In genomic region chr9:133878402-133878801, GRCh38 we compare ENCODE assay signal across 25 cellular contexts.
"Had no signal": no experiment of that assay in that cellular context is flagged by ENCODE, and none has a peak within 500 bp of the region (broad histone marks: within the 10 kb centered on the region; RNA-seq: fewer than 3 reads in every experiment).

No MANE protein-coding gene starts in this region.

- H3K4me3 ChIP-seq: coronary artery, esophagus squamous epithelium, gastrocnemius medialis, ovary, upper lobe of right lung had no signal

- H3K4me3 Mint-ChIP-seq: activated naive CD8-positive, alpha-beta T cell treated with anti-CD3 and anti-CD28 coated beads for 36 hours; activated T-cell treated with anti-CD3 and anti-CD28 coated beads, Interleukin-2, amount 50 U/mL, for 4 hours; memory B cell; naive thymus-derived CD4-positive, alpha-beta T cell; T-helper 2 cell treated with Interferon-gamma antibody and Interleukin-4, amounts not matched to agents 5 μg/mL and 100 μg/mL, for 36 hours had no signal

- H3K27me3 ChIP-seq: gastrocnemius medialis, neutrophil, ovary, upper lobe of right lung had no signal

- H3K27me3 Mint-ChIP-seq: activated naive CD8-positive, alpha-beta T cell treated with anti-CD3 and anti-CD28 coated beads for 36 hours; memory B cell; naive thymus-derived CD4-positive, alpha-beta T cell had no signal

- H3K9ac ChIP-seq: SK-N-SH had no signal

- H3K4me2 ChIP-seq: SK-N-SH had no signal

- DNase-seq: activated CD4-positive, alpha-beta T cell treated with anti-CD3 and anti-CD28 coated beads, Interleukin-2, amount 50 U/mL, for 4 hours; activated CD8-positive, alpha-beta memory T cell treated with anti-CD3 and anti-CD28 coated beads, Interleukin-2, amount 50 U/mL, for 48 hours; activated naive CD4-positive, alpha-beta T cell; activated naive CD8-positive, alpha-beta T cell treated with anti-CD3 and anti-CD28 coated beads for 36 hours; activated T-cell treated with anti-CD3 and anti-CD28 coated beads, Interleukin-2, amount 50 U/mL, for 4 hours; cerebellar nuclear complex; esophagus squamous epithelium; gastrocnemius medialis; head of caudate nucleus; hypothalamus; naive thymus-derived CD4-positive, alpha-beta T cell; ovary; SK-N-SH; small intestine; stimulated activated CD4-positive, alpha-beta T cell treated with anti-CD3 and anti-CD28 coated beads, Interleukin-15, amount 100 ng/mL, for 24 hours; stimulated activated naive CD4-positive, alpha-beta T cell; upper lobe of right lung had no signal

- H3K4me1 Mint-ChIP-seq: activated naive CD8-positive, alpha-beta T cell treated with anti-CD3 and anti-CD28 coated beads for 36 hours had no signal

- FAIRE-seq: bronchial epithelial cell, islet of Langerhans, small intestine had no signal

- H3K27ac ChIP-seq: coronary artery, esophagus squamous epithelium, gastrocnemius medialis, neutrophil, ovary, upper lobe of right lung had no signal

- H3K27ac Mint-ChIP-seq: activated naive CD8-positive, alpha-beta T cell treated with anti-CD3 and anti-CD28 coated beads for 36 hours; activated T-helper 2 cell treated with anti-CD3 and anti-CD28 coated beads, Interferon-gamma antibody, Interleukin-2, Interleukin-4, amounts not matched to agents 10 μg/mL and 5 μg/mL and 100 μg/mL, durations not matched to agents 14 hours and 24 hours and 36 hours; memory B cell; naive thymus-derived CD4-positive, alpha-beta T cell; T-helper 2 cell treated with Interferon-gamma antibody and Interleukin-4, amounts not matched to agents 5 μg/mL and 100 μg/mL, for 36 hours had no signal

- ATAC-seq: activated T-cell treated with anti-CD3 and anti-CD28 coated beads, Interleukin-2, amount 50 U/mL, for 4 hours; gastrocnemius medialis; naive thymus-derived CD4-positive, alpha-beta T cell; sciatic nerve; upper lobe of right lung had no signal

- H3K9me3 Mint-ChIP-seq: activated naive CD8-positive, alpha-beta T cell treated with anti-CD3 and anti-CD28 coated beads for 36 hours; activated T-cell treated with anti-CD3 and anti-CD28 coated beads, Interleukin-2, amount 50 U/mL, for 4 hours; activated T-helper 2 cell treated with anti-CD3 and anti-CD28 coated beads, Interferon-gamma antibody, Interleukin-2, Interleukin-4, amounts not matched to agents 10 μg/mL and 5 μg/mL and 100 μg/mL, durations not matched to agents 14 hours and 24 hours and 36 hours; memory B cell; T-helper 2 cell treated with Interferon-gamma antibody and Interleukin-4, amounts not matched to agents 5 μg/mL and 100 μg/mL, for 36 hours had no signal

- H3K9me3 ChIP-seq: esophagus squamous epithelium, gastrocnemius medialis, neutrophil, ovary, SK-N-SH, upper lobe of right lung had no signal

- H3K36me3 Mint-ChIP-seq: activated naive CD8-positive, alpha-beta T cell treated with anti-CD3 and anti-CD28 coated beads for 36 hours; naive thymus-derived CD4-positive, alpha-beta T cell had no signal

- H3K36me3 ChIP-seq: esophagus squamous epithelium, gastrocnemius medialis, neutrophil, ovary, upper lobe of right lung had no signal

- H3K4me1 ChIP-seq: gastrocnemius medialis had no signal
